ENCODE assay signal across 8 cellular contexts in the genomic region with DNA sequence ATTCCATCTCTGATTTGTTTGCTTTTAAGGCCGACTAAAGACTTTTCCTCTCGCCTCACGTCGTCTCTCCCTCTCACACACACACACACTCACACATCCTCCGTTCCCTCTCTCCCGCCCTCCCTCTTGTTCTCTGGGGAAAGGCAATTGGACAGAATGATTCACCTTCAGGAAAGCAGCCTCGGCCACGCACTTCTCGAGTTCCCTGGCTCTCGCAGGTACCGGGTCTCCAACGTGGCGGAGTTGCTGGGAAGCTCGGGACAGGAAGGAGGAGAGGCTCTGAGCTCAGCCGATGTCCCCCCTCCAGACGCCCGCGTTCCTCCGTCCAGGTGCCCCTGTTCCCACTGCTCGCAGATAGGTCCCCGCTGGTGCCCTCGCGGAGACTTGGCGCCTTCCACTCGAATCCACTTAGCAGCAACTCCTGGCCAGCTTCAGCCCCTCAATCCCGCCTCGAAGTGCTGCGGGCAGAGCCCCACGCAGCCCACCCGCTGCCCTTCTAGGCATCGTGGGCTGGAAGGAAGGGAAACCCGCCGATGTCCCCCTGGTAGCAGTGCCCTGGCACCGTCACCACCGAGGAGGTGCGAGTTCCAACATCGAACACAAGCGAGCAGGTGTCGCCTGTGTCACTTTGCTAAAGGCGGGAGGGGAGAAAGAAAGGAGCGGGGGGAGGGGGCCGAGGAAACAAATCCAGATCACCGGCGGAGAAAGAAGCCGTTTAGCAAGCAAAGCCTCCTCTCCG.
A peak's percentile ranks its signal among the peaks of the same experiment; 100 is the strongest.
DNase-seq lines count a peak whose midpoint lies in the region; ATAC-seq and TF ChIP-seq lines count a peak whose summit lies in the region.

No MANE protein-coding gene starts in this region.

- WGBS in esophagus muscularis mucosa = under 1% methylated on average over 31 of the region's 46 CpGs

- H3K27ac ChIP-seq in right atrium auricular region = no peak overlapping the region
- H3K27ac ChIP-seq in esophagus muscularis mucosa (replicated peaks in 1 of 4) = no peak overlapping the region
- H3K27ac ChIP-seq in neural cell (ENCODE audit: low read length) = no peak overlapping the region
- peak overlapping the region; percentile 57 for H3K27ac ChIP-seq in vagina

- H3K4me3 ChIP-seq in right atrium auricular region = peak overlapping the region in 1 of 2 donors; percentile 38
- peak overlapping the region; percentile 42 to 57 (median 44) for H3K4me3 ChIP-seq in esophagus muscularis mucosa
- H3K4me3 ChIP-seq in neural cell (ENCODE audit: low read length) = peak overlapping the region; percentile 83
- H3K4me3 ChIP-seq in vagina = peak overlapping the region; percentile 48 to 49

- no peaks in the 10 kb centered on the region for H4K20me1 ChIP-seq in neural cell (ENCODE audit: insufficient read depth)

- no peaks in the 10 kb centered on the region for H3K79me2 ChIP-seq in neural cell (replicated peaks; ENCODE audit: insufficient read depth, low read length)

- peak; percentile 21 for ATAC-seq in Right ventricle myocardium superior (ENCODE audit: poor library complexity)
- no peak for ATAC-seq in GM18517 (IDR thresholded peaks at IDR 0.05; ENCODE audit: unreplicated experiment)

- H3K27me3 ChIP-seq in right atrium auricular region (peaks cover 13 to 27% of the 10 kb centered on the region in 2 donors), esophagus muscularis mucosa (peaks cover 0 to 35% (median 8%) of the 10 kb centered on the region in 4 donors), neural cell (ENCODE audit: insufficient read depth, low read depth, low read length) (peaks cover 37% of the 10 kb centered on the region), vagina (no peaks in the 10 kb centered on the region)

- no peaks in the 10 kb centered on the region for H3K9me2 ChIP-seq in neural cell (ENCODE audit: insufficient read depth, low read length)

- DNase-seq in Right ventricle myocardium superior = peak; percentile 39
- no peak for DNase-seq in right atrium auricular region (ENCODE audit: low spot score)
- peak; percentile 27 for DNase-seq in activated CD4-positive, alpha-beta T cell treated with anti-CD3 and anti-CD28 coated beads for 48 hours
- no peak for DNase-seq in esophagus muscularis mucosa (ENCODE audit: extremely low spot score)
- DNase-seq in vagina (ENCODE audit: extremely low spot score in 2 of 2) = no peak
- DNase-seq in NCI-H2029 (lab: John Stamatoyannopoulos, UW) = no peak

- H3F3A ChIP-seq in neural cell (ENCODE audit: insufficient read depth, low read length, poor library complexity, severe bottlenecking) = no peaks in the 10 kb centered on the region

- no peaks in the 10 kb centered on the region for H3K36me3 ChIP-seq in right atrium auricular region
- H3K36me3 ChIP-seq in esophagus muscularis mucosa = no peaks in the 10 kb centered on the region
- no peaks in the 10 kb centered on the region for H3K36me3 ChIP-seq in neural cell (ENCODE audit: insufficient read depth, low read length)
- H3K36me3 ChIP-seq in vagina = no peaks in the 10 kb centered on the region

- H3K9ac ChIP-seq in neural cell (ENCODE audit: low read length) = peak overlapping the region; percentile 57

- H3K4me2 ChIP-seq in neural cell (ENCODE audit: low read length) = peak overlapping the region; percentile 81

- H3K4me1 ChIP-seq in right atrium auricular region (peaks cover 0 to 21% of the 10 kb centered on the region in 2 donors), esophagus muscularis mucosa (peaks cover 24 to 26% (median 25%) of the 10 kb centered on the region in 4 donors), vagina (peaks cover 21% of the 10 kb centered on the region)

- peak overlapping the region; percentile 42 for H2AFZ ChIP-seq in neural cell (ENCODE audit: low read depth, low read length)

- TF ChIP-seq EP300 in esophagus muscularis mucosa (IDR thresholded peaks at IDR 0.05) = no peak
- TF ChIP-seq EP300 in neural cell (conservative IDR thresholded peaks at IDR 0.05; ENCODE audit: poor library complexity, severe bottlenecking) = no peak

- H3K9me3 ChIP-seq in right atrium auricular region (no peaks in the 10 kb centered on the region), esophagus muscularis mucosa (no peaks in the 10 kb centered on the region), neural cell (ENCODE audit: low read length) (no peaks in the 10 kb centered on the region), vagina (no peaks in the 10 kb centered on the region)

- no peak for TF ChIP-seq RAD21 in neural cell (conservative IDR thresholded peaks at IDR 0.05)

- intact Hi-C loops in Right ventricle myocardium superior (cut with DNase I) = no loop called here
- intact Hi-C loops in esophagus muscularis mucosa (cut with DNase I) = no loop called here
- intact Hi-C loops in vagina (cut with DNase I) = no loop called here

- TF ChIP-seq POLR2A in esophagus muscularis mucosa (IDR thresholded peaks at IDR 0.05; ENCODE audit: low read depth) = no peak
- TF ChIP-seq POLR2A in vagina (IDR thresholded peaks at IDR 0.05) = no peak

- no peak for TF ChIP-seq CTCF in right atrium auricular region (IDR thresholded peaks at IDR 0.05)
- no peak for TF ChIP-seq CTCF in esophagus muscularis mucosa (IDR thresholded peaks at IDR 0.05)
- no peak for TF ChIP-seq CTCF in neural cell (IDR thresholded peaks at IDR 0.05; ENCODE audit: poor library complexity, severe bottlenecking)
- no peak for TF ChIP-seq CTCF in vagina (IDR thresholded peaks at IDR 0.05)

TF ChIP-seq in neural cell, 6 proteins besides CTCF, POLR2A, EP300 and RAD21:
- TF ChIP-seq, protein P1, sequence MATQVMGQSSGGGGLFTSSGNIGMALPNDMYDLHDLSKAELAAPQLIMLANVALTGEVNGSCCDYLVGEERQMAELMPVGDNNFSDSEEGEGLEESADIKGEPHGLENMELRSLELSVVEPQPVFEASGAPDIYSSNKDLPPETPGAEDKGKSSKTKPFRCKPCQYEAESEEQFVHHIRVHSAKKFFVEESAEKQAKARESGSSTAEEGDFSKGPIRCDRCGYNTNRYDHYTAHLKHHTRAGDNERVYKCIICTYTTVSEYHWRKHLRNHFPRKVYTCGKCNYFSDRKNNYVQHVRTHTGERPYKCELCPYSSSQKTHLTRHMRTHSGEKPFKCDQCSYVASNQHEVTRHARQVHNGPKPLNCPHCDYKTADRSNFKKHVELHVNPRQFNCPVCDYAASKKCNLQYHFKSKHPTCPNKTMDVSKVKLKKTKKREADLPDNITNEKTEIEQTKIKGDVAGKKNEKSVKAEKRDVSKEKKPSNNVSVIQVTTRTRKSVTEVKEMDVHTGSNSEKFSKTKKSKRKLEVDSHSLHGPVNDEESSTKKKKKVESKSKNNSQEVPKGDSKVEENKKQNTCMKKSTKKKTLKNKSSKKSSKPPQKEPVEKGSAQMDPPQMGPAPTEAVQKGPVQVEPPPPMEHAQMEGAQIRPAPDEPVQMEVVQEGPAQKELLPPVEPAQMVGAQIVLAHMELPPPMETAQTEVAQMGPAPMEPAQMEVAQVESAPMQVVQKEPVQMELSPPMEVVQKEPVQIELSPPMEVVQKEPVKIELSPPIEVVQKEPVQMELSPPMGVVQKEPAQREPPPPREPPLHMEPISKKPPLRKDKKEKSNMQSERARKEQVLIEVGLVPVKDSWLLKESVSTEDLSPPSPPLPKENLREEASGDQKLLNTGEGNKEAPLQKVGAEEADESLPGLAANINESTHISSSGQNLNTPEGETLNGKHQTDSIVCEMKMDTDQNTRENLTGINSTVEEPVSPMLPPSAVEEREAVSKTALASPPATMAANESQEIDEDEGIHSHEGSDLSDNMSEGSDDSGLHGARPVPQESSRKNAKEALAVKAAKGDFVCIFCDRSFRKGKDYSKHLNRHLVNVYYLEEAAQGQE (IDR thresholded peaks at IDR 0.05; ENCODE audit: borderline replicate concordance) = no peak
- peak; percentile 7 for TF ChIP-seq TAF1 (IDR thresholded peaks at IDR 0.05; ENCODE audit: low read depth)
TF ChIP-seq in neural cell: peak in this region for 1.

Comparison
In these comparisons a context has a peak if more than half of its experiments do, and no peak if none do; other contexts are left out.
1. DNase-seq: peak in Right ventricle myocardium superior (single experiment) and activated CD4-positive, alpha-beta T cell treated with anti-CD3 and anti-CD28 coated beads for 48 hours (single experiment); none in right atrium auricular region (single experiment), esophagus muscularis mucosa (single experiment), vagina (0 of 2) and NCI-H2029 (single experiment).